In genomic region chr5:9544056-9544455, GRCh38 we compare ENCODE assay signal across 8 cellular contexts. TPM values are rescaled to one million over a fixed set of nuclear protein-coding genes. Genes with fewer than 3 reads are reported as not detected.
DNase-seq lines count a peak whose midpoint lies in the region; ATAC-seq and TF ChIP-seq lines count a peak whose summit lies in the region.

No MANE protein-coding gene starts in this region.

- TF ChIP-seq POLR2A in heart left ventricle (IDR thresholded peaks at IDR 0.05) = no peak

- H3K4me2 ChIP-seq in mammary epithelial cell (ENCODE audit: insufficient read depth, low read depth, low read length) (peak overlapping the region; percentile 99), mesenchymal stem cell (ENCODE audit: low read length, poor library complexity, severe bottlenecking) (peak overlapping the region; percentile 99)

- peak overlapping the region; percentile 9 for H2BK5ac ChIP-seq in mesenchymal stem cell (ENCODE audit: low read depth, low read length, poor library complexity, severe bottlenecking)

- CTCF ChIA-PET in mammary epithelial cell (lab: Charles Lee; ENCODE audit: low non-redundant PET) = interaction anchor here (0.6 to 0.7 kb wide), 3 partner anchors 19 to 528 kb away, joined by 3 to 5 read pairs (median 3); no protein-coding TSS in a partner anchor

- H3K4ac ChIP-seq in mesenchymal stem cell (ENCODE audit: low read depth in 1 of 2, low read length in 2 of 2) = peak overlapping the region in 1 of 2 experiments; percentile 45

- H3K79me1 ChIP-seq in mesenchymal stem cell (replicated peaks; ENCODE audit: low read length, poor library complexity, severe bottlenecking) = peaks cover 9% of the 10 kb centered on the region

- no peaks in the 10 kb centered on the region for H3K4me1 Mint-ChIP-seq in stimulated activated naive CD8-positive, alpha-beta T cell treated with anti-CD3 and anti-CD28 coated beads, Interleukin-15, amount 100 ng/mL, for 72 hours

- H2BK12ac ChIP-seq in mesenchymal stem cell (ENCODE audit: low read length in 2 of 2) = no peak overlapping the region

- no peak overlapping the region for H3K14ac ChIP-seq in mesenchymal stem cell (ENCODE audit: low read length in 2 of 2)

- H2BK15ac ChIP-seq in mesenchymal stem cell (ENCODE audit: low read depth, poor library complexity, severe bottlenecking) = no peak overlapping the region

- in situ Hi-C loops in mammary epithelial cell (cut with MboI; ENCODE audit: low sequenced_read_pairs in 2 of 2) = loop anchor here in 1 of 2 donors (25.0 kb wide), 3 partner anchors 182 to 682 kb away; no protein-coding TSS in a partner anchor

- no peak overlapping the region for H2BK120ac ChIP-seq in mesenchymal stem cell (ENCODE audit: low read depth, low read length)

- no TSS peak for BruUV-seq in mammary epithelial cell (replicated peaks; lab: Mats Ljungman, UMichigan)

- H3K9ac ChIP-seq in mammary epithelial cell (ENCODE audit: insufficient read depth, low read length) (peak overlapping the region; percentile 84), mesenchymal stem cell (ENCODE audit: low read length) (peak overlapping the region; percentile 93)

- H3K4me3 ChIP-seq in heart left ventricle (peak overlapping the region in 11 of 12 donors; percentile 65 to 94 (median 79)), mammary epithelial cell (replicated peaks in 1 of 3; ENCODE audit: insufficient read depth in 1 of 3, low read depth in 2 of 3, low read length in 3 of 3) (peak overlapping the region; percentile 55 to 86 (median 78)), mesenchymal stem cell (ENCODE audit: insufficient read depth in 1 of 2, low read depth in 1 of 2, low read length in 2 of 2) (peak overlapping the region; percentile 80 to 89)

- H4K20me1 ChIP-seq in mammary epithelial cell (ENCODE audit: insufficient read depth, low read length) = no peaks in the 10 kb centered on the region

- DNase-seq in heart left ventricle (no peak), cardiac septum (ENCODE audit: low spot score) (no peak), mammary epithelial cell (no peak), mesenchymal stem cell (no peak), CD1c-positive myeloid dendritic cell (ENCODE audit: extremely low spot score) (no peak), globus pallidus (ENCODE audit: low spot score) (no peak)
- no peak for DNase-seq in stimulated activated naive CD8-positive, alpha-beta T cell treated with anti-CD3 and anti-CD28 coated beads, Interleukin-15, amount 100 ng/mL, for 72 hours

- no peak overlapping the region for H4K8ac ChIP-seq in mesenchymal stem cell (ENCODE audit: low read length)

- H3K23ac ChIP-seq in mesenchymal stem cell (ENCODE audit: low read length in 2 of 2) = no peak overlapping the region

- H3K9me3 Mint-ChIP-seq in stimulated activated naive CD8-positive, alpha-beta T cell treated with anti-CD3 and anti-CD28 coated beads, Interleukin-15, amount 100 ng/mL, for 72 hours = no peaks in the 10 kb centered on the region

- peaks cover 0 to 57% (median 12%) of the 10 kb centered on the region in 12 donors for H3K4me1 ChIP-seq in heart left ventricle
- H3K4me1 ChIP-seq in mammary epithelial cell (ENCODE audit: insufficient read depth, low read length) = peaks cover 20% of the 10 kb centered on the region
- peaks cover 9% of the 10 kb centered on the region for H3K4me1 ChIP-seq in mesenchymal stem cell (ENCODE audit: control insufficient read depth, insufficient read depth, low read depth, low read length)

- H2AFZ ChIP-seq in mammary epithelial cell (ENCODE audit: low read depth, low read length) = peak overlapping the region; percentile 89
- no peak overlapping the region for H2AFZ ChIP-seq in mesenchymal stem cell (ENCODE audit: low read depth, low read length)

- H3K27ac ChIP-seq in heart left ventricle (peak overlapping the region; percentile 34 to 94 (median 78)), mammary epithelial cell (ENCODE audit: insufficient read depth, low read depth, low read length) (peak overlapping the region; percentile 76), mesenchymal stem cell (ENCODE audit: low read length, poor library complexity, severe bottlenecking) (peak overlapping the region; percentile 59)

- H3K36me3 ChIP-seq in heart left ventricle = peaks cover 0 to 5% (median 2%) of the 10 kb centered on the region in 9 donors
- no peaks in the 10 kb centered on the region for H3K36me3 ChIP-seq in mammary epithelial cell (ENCODE audit: insufficient read depth, low read length)
- peaks cover 0 to 4% of the 10 kb centered on the region in 2 experiments for H3K36me3 ChIP-seq in mesenchymal stem cell (ENCODE audit: control insufficient read depth in 1 of 2, insufficient read depth in 2 of 2, low read depth in 1 of 2, low read length in 2 of 2)

- WGBS in heart left ventricle, 4 donors = 6 to 15% (median 9%) methylated on average over 6 of the region's 6 CpGs
- WGBS in mammary epithelial cell (ENCODE audit: low coverage, missing lambda C conversion rate) = 3% methylated on average over 6 of the region's 6 CpGs
- 23% methylated on average over 6 of the region's 6 CpGs for WGBS in mesenchymal stem cell

- H4K91ac ChIP-seq in mesenchymal stem cell (ENCODE audit: low read length) = no peak overlapping the region

- peaks cover 62% of the 10 kb centered on the region for H3K79me2 ChIP-seq in mammary epithelial cell (ENCODE audit: insufficient read depth, low read length)

- no peaks in the 10 kb centered on the region for H3K9me3 ChIP-seq in heart left ventricle
- H3K9me3 ChIP-seq in mammary epithelial cell (replicated peaks; ENCODE audit: insufficient read depth, low read length) = no peaks in the 10 kb centered on the region
- no peaks in the 10 kb centered on the region for H3K9me3 ChIP-seq in mesenchymal stem cell (ENCODE audit: control insufficient read depth, low read length)

- dilution Hi-C loops in mammary epithelial cell (cut with HindIII; ENCODE audit: low sequenced_read_pairs) = loop anchor here (25.0 kb wide), 1 partner anchor 182 kb away; no protein-coding TSS in a partner anchor

- H3K18ac ChIP-seq in mesenchymal stem cell (ENCODE audit: low read depth in 1 of 2, low read length in 2 of 2) = peak overlapping the region in 1 of 2 experiments; percentile 16

- H2AK5ac ChIP-seq in mesenchymal stem cell (ENCODE audit: low read length, severe bottlenecking) = no peak overlapping the region

- intact Hi-C loops in heart left ventricle (cut with DNase I) (loop anchor here in 9 of 10 donors (1.0 to 10.0 kb wide), 13 partner anchors 30 to 591 kb away; no protein-coding TSS in a partner anchor), cardiac septum (cut with DNase I) (loop anchor here (2.0 to 10.0 kb wide), 5 partner anchors 29 to 389 kb away; no protein-coding TSS in a partner anchor), mammary epithelial cell (cut with micrococcal nuclease) (loop anchor here (1.0 to 10.0 kb wide), 10 partner anchors 45 to 788 kb away; no protein-coding TSS in a partner anchor)

- no peak overlapping the region for H3K27ac Mint-ChIP-seq in stimulated activated naive CD8-positive, alpha-beta T cell treated with anti-CD3 and anti-CD28 coated beads, Interleukin-15, amount 100 ng/mL, for 72 hours

- ATAC-seq in heart left ventricle (peak in 3 of 4 donors; percentile 0 to 3 (median 2)), HG03520 (IDR thresholded peaks at IDR 0.05; ENCODE audit: unreplicated experiment) (no peak)
- ATAC-seq in stimulated activated naive CD8-positive, alpha-beta T cell treated with anti-CD3 and anti-CD28 coated beads, Interleukin-15, amount 100 ng/mL, for 72 hours = no peak

- H3K27me3 ChIP-seq in heart left ventricle (peaks cover 0 to 29% (median 0%) of the 10 kb centered on the region in 9 donors), mammary epithelial cell (ENCODE audit: insufficient read depth, low read length) (no peaks in the 10 kb centered on the region), mesenchymal stem cell (ENCODE audit: control insufficient read depth in 1 of 2, insufficient read depth in 1 of 2, low read length in 2 of 2) (no peaks in the 10 kb centered on the region)

- TF ChIP-seq CTCF in heart left ventricle (IDR thresholded peaks at IDR 0.05) (no peak), mammary epithelial cell (conservative IDR thresholded peaks at IDR 0.05 in 1 of 2, IDR thresholded peaks at IDR 0.05 in 1 of 2; ENCODE audit: extremely low read depth in 1 of 2, insufficient read depth in 1 of 2, low read depth in 1 of 2, low read length in 2 of 2) (no peak)

- peaks cover 45% of the 10 kb centered on the region for H3K27me3 Mint-ChIP-seq in stimulated activated naive CD8-positive, alpha-beta T cell treated with anti-CD3 and anti-CD28 coated beads, Interleukin-15, amount 100 ng/mL, for 72 hours

- H3K4me3 Mint-ChIP-seq in stimulated activated naive CD8-positive, alpha-beta T cell treated with anti-CD3 and anti-CD28 coated beads, Interleukin-15, amount 100 ng/mL, for 72 hours = no peak overlapping the region

RNA-seq across cellular contexts. Expression of gene SEMA5A, which starts 1.8 kb away (rescaled TPM):
- total RNA-seq in heart left ventricle = 10 to 100 TPM; 22.8 to 71.5 (median 41.3) TPM
- polyA plus RNA-seq in heart left ventricle = 1 to 10 TPM; 4.6 to 4.7 TPM
- total RNA-seq in cardiac septum = 75.8 TPM
- total RNA-seq in mammary epithelial cell = 10 to 100 TPM; 11.8 to 25.8 TPM
- 5.3 TPM for polyA plus RNA-seq in mammary epithelial cell
- 10.6 TPM for polyA minus RNA-seq in mammary epithelial cell
- polyA plus RNA-seq in mesenchymal stem cell (2013, experiment 1 of 2) = 40.6 TPM
- polyA plus RNA-seq in mesenchymal stem cell (2013, experiment 2 of 2) = 42.4 TPM

Comparison
In these comparisons a context has a peak if more than half of its experiments do, and no peak if none do; other contexts are left out.
1. ATAC-seq: peak in heart left ventricle (3 of 4); none in stimulated activated naive CD8-positive, alpha-beta T cell treated with anti-CD3 and anti-CD28 coated beads, Interleukin-15, amount 100 ng/mL, for 72 hours (single experiment) and HG03520 (single experiment).
2. Peak in every context shown above with its lines, with median percentiles within 50 percentile points of each other: H3K27ac ChIP-seq and H3K4me3 ChIP-seq.